8 cellular contexts compared by ENCODE assay signal in genomic region chr19:35740423-35741215, GRCh38. TPM values are rescaled to one million over a fixed set of nuclear protein-coding genes. Genes with fewer than 3 reads are reported as not detected.
DNase-seq lines count a peak whose midpoint lies in the region; ATAC-seq and TF ChIP-seq lines count a peak whose summit lies in the region.

No MANE protein-coding gene starts in this region.

- H3K9me3 ChIP-seq in SJSA1 (replicated peaks) (no peaks in the 10 kb centered on the region), testis (no peaks in the 10 kb centered on the region)

- TF ChIP-seq CTCF in omental fat pad (IDR thresholded peaks at IDR 0.05) (no peak), testis (IDR thresholded peaks at IDR 0.05) (no peak)

- WGBS in testis, 2 donors: 0 to 1% methylated on average over 39 to 61 of the region's 63 CpGs

- CTCF ChIA-PET in HEK293T (lab: Yijun Ruan, JAX): interaction anchor here (0.7 to 1.1 kb wide), 2 partner anchors 17 to 190 kb away, joined by 3 read pairs; no protein-coding TSS in a partner anchor
- CTCF ChIA-PET in activated naive CD4-positive, alpha-beta T cell treated with anti-CD3 and anti-CD28 coated beads for 36 hours (lab: Charles Lee): interaction anchor here (0.6 to 1.8 kb wide), 6 partner anchors 9 to 127 kb away, joined by 3 to 10 read pairs (median 3); no protein-coding TSS in a partner anchor

- H3K4me3 ChIP-seq in SJSA1 (peak overlapping the region; percentile 47), testis (peak overlapping the region; percentile 50 to 56)

- intact Hi-C loops in activated naive CD4-positive, alpha-beta T cell treated with anti-CD3 and anti-CD28 coated beads for 36 hours (cut with micrococcal nuclease): loop anchor here (1.0 to 10.0 kb wide), 8 partner anchors 18 to 404 kb away; partner anchors contain the start of genes ALKBH6, CAPNS1 and PROSER3
- intact Hi-C loops in testis (cut with DNase I; ENCODE audit: low total_unique reads): no loop called here

- H3K4me3 Mint-ChIP-seq in activated naive CD4-positive, alpha-beta T cell treated with anti-CD3 and anti-CD28 coated beads for 36 hours: peak overlapping the region; percentile 89

- H3K27ac ChIP-seq in SJSA1 (no peak overlapping the region), testis (peak overlapping the region in 1 of 2 donors; percentile 50)

- TF ChIP-seq POLR2A in testis (IDR thresholded peaks at IDR 0.05): no peak

- H3K36me3 ChIP-seq in SJSA1: peaks cover 36% of the 10 kb centered on the region
- no peaks in the 10 kb centered on the region for H3K36me3 ChIP-seq in testis (ENCODE audit: low read depth, missing control alignments)

- no peaks in the 10 kb centered on the region for H3K27me3 Mint-ChIP-seq in activated naive CD4-positive, alpha-beta T cell treated with anti-CD3 and anti-CD28 coated beads for 36 hours (ENCODE audit: low read depth)

- H3K4me1 Mint-ChIP-seq in activated naive CD4-positive, alpha-beta T cell treated with anti-CD3 and anti-CD28 coated beads for 36 hours (ENCODE audit: low read depth): peaks cover 41% of the 10 kb centered on the region

- H3K4me1 ChIP-seq in SJSA1 (replicated peaks) (peaks cover 11% of the 10 kb centered on the region), testis (peaks cover 6% of the 10 kb centered on the region)

- POLR2A ChIA-PET in HEK293T (lab: Yijun Ruan, JAX): interaction anchor here (0.6 to 1.3 kb wide), 15 partner anchors 10 to 160 kb away, joined by 3 to 10 read pairs (median 4); partner anchors contain the start of genes COX6B1, HSPB6 and NFKBID

- H3K27ac Mint-ChIP-seq in activated naive CD4-positive, alpha-beta T cell treated with anti-CD3 and anti-CD28 coated beads for 36 hours: peak overlapping the region; percentile 97

- H3K36me3 Mint-ChIP-seq in activated naive CD4-positive, alpha-beta T cell treated with anti-CD3 and anti-CD28 coated beads for 36 hours (ENCODE audit: low read depth): peaks cover 28% of the 10 kb centered on the region

- no peaks in the 10 kb centered on the region for H3K9me3 Mint-ChIP-seq in activated naive CD4-positive, alpha-beta T cell treated with anti-CD3 and anti-CD28 coated beads for 36 hours

- DNase-seq in GM04503 (ENCODE audit: low read depth) (peak; percentile 77), HEK293T (ENCODE audit: extremely low spot score) (peak; percentile 97), MV-4-11 (lab: John Stamatoyannopoulos, UW) (peak; percentile 99), SJSA1 (ENCODE audit: low read depth in 1 of 2, low spot score in 2 of 2) (peak; percentile 93 to 98), germinal center (ENCODE audit: low spot score) (peak; percentile 98), omental fat pad (ENCODE audit: low spot score) (peak; percentile 93), testis (peak; percentile 99)
- DNase-seq in activated naive CD4-positive, alpha-beta T cell treated with anti-CD3 and anti-CD28 coated beads for 36 hours: peak; percentile 99

- peak; percentile 92 for ATAC-seq in omental fat pad (ENCODE audit: low FRiP score)

- no peaks in the 10 kb centered on the region for H3K27me3 ChIP-seq in SJSA1 (replicated peaks)
- no peaks in the 10 kb centered on the region for H3K27me3 ChIP-seq in testis

TF ChIP-seq in HEK293T, 16 proteins besides CTCF, POLR2A, EP300 and RAD21:
- no peak for TF ChIP-seq ZNF384 (IDR thresholded peaks at IDR 0.05)
- no peak for TF ChIP-seq FOXA1 (IDR thresholded peaks at IDR 0.05)
- 0 out of 2 replicates have a peak, but pooled peaks have one; percentile 33 for TF ChIP-seq HDGF (IDR thresholded peaks at IDR 0.05; ENCODE audit: borderline replicate concordance)
- no peak for TF ChIP-seq SUZ12 (IDR thresholded peaks at IDR 0.05)
- no peak for TF ChIP-seq NFRKB (IDR thresholded peaks at IDR 0.05)
- TF ChIP-seq SP1 (IDR thresholded peaks at IDR 0.05): no peak
- TF ChIP-seq PKNOX1 (IDR thresholded peaks at IDR 0.05): peak; percentile 72
- no peak for TF ChIP-seq BHLHE40 (IDR thresholded peaks at IDR 0.05; ENCODE audit: borderline replicate concordance)
- no peak for TF ChIP-seq FOXM1 (IDR thresholded peaks at IDR 0.05; ENCODE audit: borderline replicate concordance)
- TF ChIP-seq L3MBTL2 (conservative IDR thresholded peaks at IDR 0.05): no peak; the same call in 1 of the 2 replicates
- TF ChIP-seq CTBP1 (IDR thresholded peaks at IDR 0.05; ENCODE audit: borderline replicate concordance): no peak

RNA-seq across cellular contexts. Expression of gene IGFLR1, which starts 1.6 kb away (rescaled TPM):
- 3.7 and 8.5 TPM in 2 replicates for total RNA-seq in SJSA1 (2014; rRNA removed; shearing (Covaris generic))
- 10 to 100 TPM; 51.0 to 52.8 TPM for total RNA-seq in activated naive CD4-positive, alpha-beta T cell treated with anti-CD3 and anti-CD28 coated beads for 36 hours
- 10 to 100 TPM in 2 of 4 donors, 1 to 10 TPM in 2; 5.8 to 14.8 (median 10.1) TPM for total RNA-seq in omental fat pad
- 10 to 100 TPM; 15.7 to 15.9 TPM for total RNA-seq in testis
- polyA plus RNA-seq in testis (ENCODE audit: insufficient read depth, low read depth, low replicate concordance): 9.9 TPM

RNA-seq across cellular contexts. Expression of gene U2AF1L4, which starts 4.6 kb away (rescaled TPM):
- 4.8 and 17.6 TPM in 2 replicates for total RNA-seq in SJSA1 (2014; rRNA removed; shearing (Covaris generic))
- total RNA-seq in activated naive CD4-positive, alpha-beta T cell treated with anti-CD3 and anti-CD28 coated beads for 36 hours: 10 to 100 TPM; 41.8 to 44.2 TPM
- 10 to 100 TPM; 18.4 to 23.8 (median 22.9) TPM for total RNA-seq in omental fat pad
- 10 to 100 TPM; 47.2 to 49.6 TPM for total RNA-seq in testis
- 45.3 TPM for polyA plus RNA-seq in testis (ENCODE audit: insufficient read depth, low read depth, low replicate concordance)

RNA-seq across cellular contexts. Expression of gene PSENEN, which starts 4.8 kb away (rescaled TPM):
- total RNA-seq in SJSA1 (2014; rRNA removed; shearing (Covaris generic)): 16.6 and 28.7 TPM in 2 replicates
- total RNA-seq in activated naive CD4-positive, alpha-beta T cell treated with anti-CD3 and anti-CD28 coated beads for 36 hours: 10 to 100 TPM; 32.4 to 37.7 TPM
- total RNA-seq in omental fat pad (10 to 100 TPM; 28.1 to 58.6 (median 37.9) TPM), testis (100 to 1,000 TPM; 100 to 121 TPM)
- polyA plus RNA-seq in testis (ENCODE audit: insufficient read depth, low read depth, low replicate concordance): 303 TPM

RNA-seq across cellular contexts. Expression of gene LIN37, which starts 7.8 kb away (rescaled TPM):
- 7.1 and 12.4 TPM in 2 replicates for total RNA-seq in SJSA1 (2014; rRNA removed; shearing (Covaris generic))
- total RNA-seq in activated naive CD4-positive, alpha-beta T cell treated with anti-CD3 and anti-CD28 coated beads for 36 hours: 1 to 10 TPM; 5.7 to 9.7 TPM
- total RNA-seq in omental fat pad (10 to 100 TPM; 11.3 to 18.3 (median 15.6) TPM), testis (10 to 100 TPM; 30.2 TPM)
- 24.8 TPM for polyA plus RNA-seq in testis (ENCODE audit: insufficient read depth, low read depth, low replicate concordance)

RNA-seq across cellular contexts. Expression of gene HSPB6, which starts 16.2 kb away (rescaled TPM):
- total RNA-seq in SJSA1 (2014; rRNA removed; shearing (Covaris generic)): not detected in 2 replicates
- total RNA-seq in activated naive CD4-positive, alpha-beta T cell treated with anti-CD3 and anti-CD28 coated beads for 36 hours: under 1 TPM; 0.40 to 0.55 TPM
- total RNA-seq in omental fat pad: 100 to 1,000 TPM; 107 to 203 (median 128) TPM
- 10 to 100 TPM; 50.9 to 57.1 TPM for total RNA-seq in testis
- 146 TPM for polyA plus RNA-seq in testis (ENCODE audit: insufficient read depth, low read depth, low replicate concordance)
